In genomic region chr18:26458526-26459232, GRCh38 we compare ENCODE assay signal across 9 cellular contexts.
DNase-seq lines count a peak whose midpoint lies in the region; ATAC-seq and TF ChIP-seq lines count a peak whose summit lies in the region.
"Had no signal": no experiment of that assay in that cellular context is flagged by ENCODE, and none has a peak within 500 bp of the region (broad histone marks: within the 10 kb centered on the region; RNA-seq: fewer than 3 reads in every experiment).

No MANE protein-coding gene starts in this region.

- no peaks in the 10 kb centered on the region for H3K27me3 Mint-ChIP-seq in T-helper 2 cell treated with Interferon-gamma antibody and Interleukin-4, amounts not matched to agents 5 μg/mL and 100 μg/mL, for 36 hours (ENCODE audit: low read depth)
- H3K27me3 Mint-ChIP-seq in neural crest cell (ENCODE audit: low read depth), result no peaks in the 10 kb centered on the region

- H4K20me1 ChIP-seq in MM.1S (ENCODE audit: insufficient read depth, low read length), result no peaks in the 10 kb centered on the region

- H3K4me3 ChIP-seq in left ventricle myocardium inferior (no peak overlapping the region), MM.1S (ENCODE audit: low read length) (no peak overlapping the region)

- H3K4me3 Mint-ChIP-seq in T-helper 2 cell treated with Interferon-gamma antibody and Interleukin-4, amounts not matched to agents 5 μg/mL and 100 μg/mL, for 36 hours, result no peak overlapping the region
- H3K4me3 Mint-ChIP-seq in neural crest cell, result no peak overlapping the region
- H3K4me3 Mint-ChIP-seq: nephron had no signal

- peaks cover 64% of the 10 kb centered on the region for H3K4me1 ChIP-seq in left ventricle myocardium inferior
- peaks cover 74% of the 10 kb centered on the region for H3K4me1 ChIP-seq in MM.1S (ENCODE audit: low read length)

- TF ChIP-seq CTCF in left ventricle myocardium inferior (IDR thresholded peaks at IDR 0.05; ENCODE audit: borderline replicate concordance), result no peak
- no peak for TF ChIP-seq CTCF in neural crest cell (conservative IDR thresholded peaks at IDR 0.05)
- TF ChIP-seq CTCF in MM.1S (IDR thresholded peaks at IDR 0.05; ENCODE audit: low read length), result no peak

- H3K9ac ChIP-seq in MM.1S (ENCODE audit: low read length), result no peak overlapping the region

- H3K9me3 ChIP-seq in left ventricle myocardium inferior (replicated peaks) (no peaks in the 10 kb centered on the region), MM.1S (replicated peaks; ENCODE audit: insufficient read depth, low read length) (no peaks in the 10 kb centered on the region)

- DNase-seq in left ventricle myocardium inferior (no peak), left ventricle myocardium superior (no peak), neural crest cell (ENCODE audit: low read depth, low spot score) (no peak), MM.1S (no peak), NCI-H2196 (lab: John Stamatoyannopoulos, UW; ENCODE audit: unreplicated experiment) (no peak)
- DNase-seq in T-helper 2 cell treated with Interferon-gamma antibody and Interleukin-4, amounts not matched to agents 5 μg/mL and 100 μg/mL, for 36 hours (ENCODE audit: low spot score), result peak; percentile 37
- DNase-seq in activated CD4-positive, alpha-beta T cell treated with anti-CD3 and anti-CD28 coated beads for 4 hours, result no peak

- no peaks in the 10 kb centered on the region for H3K9me2 ChIP-seq in MM.1S (replicated peaks; ENCODE audit: insufficient read depth, low read length)

- no peak overlapping the region for H3K27ac Mint-ChIP-seq in T-helper 2 cell treated with Interferon-gamma antibody and Interleukin-4, amounts not matched to agents 5 μg/mL and 100 μg/mL, for 36 hours
- peak overlapping the region; percentile 80 for H3K27ac Mint-ChIP-seq in neural crest cell (ENCODE audit: unreplicated experiment)

- no peak for ATAC-seq in left ventricle myocardium superior
- peak; percentile 56 for ATAC-seq in HG03095 (IDR thresholded peaks at IDR 0.05; ENCODE audit: unreplicated experiment)

- H3K36me3 Mint-ChIP-seq in T-helper 2 cell treated with Interferon-gamma antibody and Interleukin-4, amounts not matched to agents 5 μg/mL and 100 μg/mL, for 36 hours (ENCODE audit: low read depth), result no peaks in the 10 kb centered on the region
- peaks cover 24% of the 10 kb centered on the region for H3K36me3 Mint-ChIP-seq in neural crest cell (ENCODE audit: low read depth)

- intact Hi-C loops in left ventricle myocardium inferior (cut with micrococcal nuclease) (no loop called here), left ventricle myocardium superior (cut with micrococcal nuclease) (no loop called here)

- no peaks in the 10 kb centered on the region for H3K27me3 ChIP-seq in left ventricle myocardium inferior (ENCODE audit: low read depth)
- no peaks in the 10 kb centered on the region for H3K27me3 ChIP-seq in MM.1S (replicated peaks; ENCODE audit: insufficient read depth, low read length)

- no peak overlapping the region for H3K4me2 ChIP-seq in MM.1S (ENCODE audit: low read depth, low read length)

- H3K79me2 ChIP-seq in MM.1S (ENCODE audit: low read length), result no peaks in the 10 kb centered on the region

- H3K27ac ChIP-seq in left ventricle myocardium inferior (replicated peaks) (peak overlapping the region; percentile 77), MM.1S (ENCODE audit: low read length) (no peak overlapping the region)

- peaks cover 35% of the 10 kb centered on the region for H3F3A ChIP-seq in MM.1S (ENCODE audit: insufficient read depth, low read length)

- H2AFZ ChIP-seq in MM.1S (ENCODE audit: low read length), result no peak overlapping the region

- no peaks in the 10 kb centered on the region for H3K9me3 Mint-ChIP-seq in T-helper 2 cell treated with Interferon-gamma antibody and Interleukin-4, amounts not matched to agents 5 μg/mL and 100 μg/mL, for 36 hours
- no peaks in the 10 kb centered on the region for H3K9me3 Mint-ChIP-seq in neural crest cell
- H3K9me3 Mint-ChIP-seq: nephron had no signal

- peaks cover 15% of the 10 kb centered on the region for H3K4me1 Mint-ChIP-seq in T-helper 2 cell treated with Interferon-gamma antibody and Interleukin-4, amounts not matched to agents 5 μg/mL and 100 μg/mL, for 36 hours (ENCODE audit: low read depth)
- H3K4me1 Mint-ChIP-seq in neural crest cell, result peaks cover 13% of the 10 kb centered on the region

- peaks cover 24% of the 10 kb centered on the region for H3K36me3 ChIP-seq in left ventricle myocardium inferior
- H3K36me3 ChIP-seq in MM.1S (replicated peaks; ENCODE audit: insufficient read depth, low read length), result no peaks in the 10 kb centered on the region
